1 cellular context compared by ENCODE assay signal in genomic region chr22:38310518-38311330, GRCh38.
TF ChIP-seq lines count a peak whose summit lies in the region.

No MANE protein-coding gene starts in this region.

TF ChIP-seq in SK-N-SH, 30 proteins besides CTCF, POLR2A, EP300 and RAD21 (continued from another document):
- TF ChIP-seq SIN3A (IDR thresholded peaks at IDR 0.05; ENCODE audit: borderline replicate concordance, low read depth, low read length) (no peak), ELF1 (IDR thresholded peaks at IDR 0.05) (no peak), MAX (IDR thresholded peaks at IDR 0.05; ENCODE audit: low read depth) (no peak), PBX3 (IDR thresholded peaks at IDR 0.05) (no peak), IRF3 (IDR thresholded peaks at IDR 0.05; ENCODE audit: low read depth, low read length) (no peak), MXI1 (IDR thresholded peaks at IDR 0.05; ENCODE audit: low read depth, low read length) (no peak)
